Comparison of ENCODE assay signal across 8 cellular contexts in genomic region chr9:69027355-69028097, GRCh38. TPM values are rescaled to one million over a fixed set of nuclear protein-coding genes. Genes with fewer than 3 reads are reported as not detected.
DNase-seq lines count a peak whose midpoint lies in the region; ATAC-seq and TF ChIP-seq lines count a peak whose summit lies in the region.

No MANE protein-coding gene starts in this region.

- no peaks in the 10 kb centered on the region for H3K27me3 ChIP-seq in right atrium auricular region
- H3K27me3 ChIP-seq in GM23338 (ENCODE audit: insufficient read depth) = no peaks in the 10 kb centered on the region
- H3K27me3 ChIP-seq in Loucy (ENCODE audit: insufficient read depth, low read length, poor library complexity, severe bottlenecking) = no peaks in the 10 kb centered on the region
- H3K27me3 ChIP-seq in right lobe of liver = no peaks in the 10 kb centered on the region
- no peaks in the 10 kb centered on the region for H3K27me3 ChIP-seq in thoracic aorta (replicated peaks; ENCODE audit: insufficient read depth)

- no peak for TF ChIP-seq POLR2A in right lobe of liver (IDR thresholded peaks at IDR 0.05)

- H3K4me3 ChIP-seq in right atrium auricular region = no peak overlapping the region
- H3K4me3 ChIP-seq in GM23338 = no peak overlapping the region
- H3K4me3 ChIP-seq in Loucy (ENCODE audit: low read length, poor library complexity, severe bottlenecking) = peak overlapping the region; percentile 52
- H3K4me3 ChIP-seq in right lobe of liver = no peak overlapping the region
- H3K4me3 ChIP-seq in thoracic aorta = no peak overlapping the region

- H4K20me1 ChIP-seq in GM23338 (replicated peaks; ENCODE audit: insufficient read depth) = no peaks in the 10 kb centered on the region
- H4K20me1 ChIP-seq in Loucy (ENCODE audit: insufficient read depth, low read length, poor library complexity, severe bottlenecking) = no peaks in the 10 kb centered on the region

- no peak overlapping the region for H3K27ac Mint-ChIP-seq in GM23338
- no peak overlapping the region for H3K27ac Mint-ChIP-seq in central memory CD8-positive, alpha-beta T cell (ENCODE audit: low read depth)

- H3K9ac ChIP-seq in Loucy (ENCODE audit: low read depth, low read length, poor library complexity, severe bottlenecking) = peak overlapping the region; percentile 49

- H3K9me3 Mint-ChIP-seq in GM23338 = peaks cover 8% of the 10 kb centered on the region; the same call in 2 of the 3 replicates
- H3K9me3 Mint-ChIP-seq in central memory CD8-positive, alpha-beta T cell = no peaks in the 10 kb centered on the region

- H3K9me3 ChIP-seq in right atrium auricular region = peaks cover 0 to 6% of the 10 kb centered on the region in 2 donors
- H3K9me3 ChIP-seq in Loucy (ENCODE audit: insufficient read depth, low read depth, low read length) = peaks cover 7% of the 10 kb centered on the region; the same call in 1 of the 2 replicates
- no peaks in the 10 kb centered on the region for H3K9me3 ChIP-seq in right lobe of liver
- no peaks in the 10 kb centered on the region for H3K9me3 ChIP-seq in thoracic aorta

- peak; percentile 83 for ATAC-seq in Right ventricle myocardium superior (ENCODE audit: poor library complexity)
- peak; percentile 82 for ATAC-seq in GM23338
- ATAC-seq in central memory CD8-positive, alpha-beta T cell (replicated peaks; ENCODE audit: extremely low read depth, poor library complexity, severe bottlenecking) = peak; percentile 55
- ATAC-seq in right lobe of liver = peak; percentile 89 to 95 (median 92)
- no peak for ATAC-seq in thoracic aorta (ENCODE audit: insufficient number of reproducible peaks, low FRiP score, low read depth)

- H2AFZ ChIP-seq in GM23338 (peak overlapping the region; percentile 1; the same call in 1 of the 2 replicates), Loucy (ENCODE audit: low read length) (peak overlapping the region; percentile 57)

- H3K36me3 ChIP-seq in right atrium auricular region (no peaks in the 10 kb centered on the region), GM23338 (ENCODE audit: insufficient read depth) (no peaks in the 10 kb centered on the region), Loucy (ENCODE audit: insufficient read depth, low read length) (no peaks in the 10 kb centered on the region; the same call in 1 of the 2 replicates), right lobe of liver (no peaks in the 10 kb centered on the region), thoracic aorta (no peaks in the 10 kb centered on the region)

- H3K4me2 ChIP-seq in GM23338 = no peak overlapping the region
- H3K4me2 ChIP-seq in Loucy (ENCODE audit: low read depth, low read length, poor library complexity, severe bottlenecking) = peak overlapping the region; percentile 80

- H3F3A ChIP-seq in GM23338 (replicated peaks; ENCODE audit: low read depth) (0 out of 2 replicates have a peak, but pooled peaks cover 4% of the 10 kb centered on the region), Loucy (ENCODE audit: low read depth) (peaks cover 14% of the 10 kb centered on the region)

- intact Hi-C loops in Right ventricle myocardium superior (cut with DNase I) = loop anchor here (5.0 kb wide), 1 partner anchor 445 kb away; no protein-coding TSS in a partner anchor
- intact Hi-C loops in right lobe of liver (cut with DNase I) = no loop called here

- DNase-seq in Right ventricle myocardium superior (no peak), right atrium auricular region (ENCODE audit: low spot score) (no peak), GM23338 (ENCODE audit: low spot score) (peak; percentile 85), SK-N-DZ (ENCODE audit: low spot score) (peak; percentile 47), right lobe of liver (no peak), thoracic aorta (ENCODE audit: low spot score) (no peak)
- no peak for DNase-seq in central memory CD8-positive, alpha-beta T cell (ENCODE audit: low spot score in 2 of 2)

- no peak overlapping the region for H3K27ac ChIP-seq in right atrium auricular region
- H3K27ac ChIP-seq in GM23338 (ENCODE audit: low read depth) = no peak overlapping the region
- H3K27ac ChIP-seq in right lobe of liver = no peak overlapping the region
- H3K27ac ChIP-seq in thoracic aorta = no peak overlapping the region

- H3K4me1 Mint-ChIP-seq in GM23338 = peaks cover 13% of the 10 kb centered on the region
- no peaks in the 10 kb centered on the region for H3K4me1 Mint-ChIP-seq in central memory CD8-positive, alpha-beta T cell

- H3K79me2 ChIP-seq in GM23338 (replicated peaks; ENCODE audit: insufficient read depth) (no peaks in the 10 kb centered on the region), Loucy (ENCODE audit: insufficient read depth, low read length) (no peaks in the 10 kb centered on the region)

- 0 out of 3 replicates have a peak, but pooled peaks cover 3% of the 10 kb centered on the region for H3K36me3 Mint-ChIP-seq in GM23338 (ENCODE audit: low read depth)
- H3K36me3 Mint-ChIP-seq in central memory CD8-positive, alpha-beta T cell (ENCODE audit: insufficient read depth) = no peaks in the 10 kb centered on the region

- peak in 1 of 2 donors; percentile 78 for TF ChIP-seq CTCF in right atrium auricular region (IDR thresholded peaks at IDR 0.05)
- TF ChIP-seq CTCF in GM23338 (conservative IDR thresholded peaks at IDR 0.05; ENCODE audit: low read depth in 2 of 2) = peak; percentile 90 to 94
- peak; percentile 86 for TF ChIP-seq CTCF in Loucy (conservative IDR thresholded peaks at IDR 0.05; ENCODE audit: low read length)
- peak; percentile 53 to 87 (median 79) for TF ChIP-seq CTCF in right lobe of liver (IDR thresholded peaks at IDR 0.05)
- peak; percentile 59 for TF ChIP-seq CTCF in thoracic aorta (IDR thresholded peaks at IDR 0.05)

- H3K4me3 Mint-ChIP-seq in GM23338 = no peak overlapping the region
- H3K4me3 Mint-ChIP-seq in central memory CD8-positive, alpha-beta T cell = no peak overlapping the region

- no peaks in the 10 kb centered on the region for H3K9me2 ChIP-seq in GM23338 (ENCODE audit: insufficient read depth)
- H3K9me2 ChIP-seq in Loucy (replicated peaks; ENCODE audit: low read depth, low read length) = no peaks in the 10 kb centered on the region

- WGBS in right lobe of liver (ENCODE audit: insufficient coverage, low coverage, low lambda C conversion rate, missing lambda C conversion rate) = 37% methylated on average over 5 of the region's 5 CpGs

- peaks cover 3% of the 10 kb centered on the region for H3K27me3 Mint-ChIP-seq in GM23338 (ENCODE audit: insufficient read depth, low read depth, poor library complexity)
- H3K27me3 Mint-ChIP-seq in central memory CD8-positive, alpha-beta T cell = peaks cover 9% of the 10 kb centered on the region

- H3K4me1 ChIP-seq in right atrium auricular region = no peaks in the 10 kb centered on the region
- peaks cover 4% of the 10 kb centered on the region; the same call in 1 of the 2 replicates for H3K4me1 ChIP-seq in GM23338 (ENCODE audit: insufficient read depth)
- H3K4me1 ChIP-seq in Loucy (ENCODE audit: insufficient read depth, low read length, poor library complexity, severe bottlenecking) = peaks cover 67% of the 10 kb centered on the region
- no peaks in the 10 kb centered on the region for H3K4me1 ChIP-seq in right lobe of liver
- H3K4me1 ChIP-seq in thoracic aorta (ENCODE audit: control insufficient read depth in 1 of 2, low read depth in 2 of 2) = no peaks in the 10 kb centered on the region

TF ChIP-seq in GM23338, 12 proteins besides CTCF, POLR2A, EP300 and RAD21 (continues in another document):
- no peak for TF ChIP-seq JUNB (IDR thresholded peaks at IDR 0.05; ENCODE audit: unreplicated experiment)
- TF ChIP-seq ZNF114 (CRISPR knock-in tag; IDR thresholded peaks at IDR 0.05) = no peak
- TF ChIP-seq STAT1 (IDR thresholded peaks at IDR 0.05; ENCODE audit: unreplicated experiment) = no peak
- TF ChIP-seq, protein P1, sequence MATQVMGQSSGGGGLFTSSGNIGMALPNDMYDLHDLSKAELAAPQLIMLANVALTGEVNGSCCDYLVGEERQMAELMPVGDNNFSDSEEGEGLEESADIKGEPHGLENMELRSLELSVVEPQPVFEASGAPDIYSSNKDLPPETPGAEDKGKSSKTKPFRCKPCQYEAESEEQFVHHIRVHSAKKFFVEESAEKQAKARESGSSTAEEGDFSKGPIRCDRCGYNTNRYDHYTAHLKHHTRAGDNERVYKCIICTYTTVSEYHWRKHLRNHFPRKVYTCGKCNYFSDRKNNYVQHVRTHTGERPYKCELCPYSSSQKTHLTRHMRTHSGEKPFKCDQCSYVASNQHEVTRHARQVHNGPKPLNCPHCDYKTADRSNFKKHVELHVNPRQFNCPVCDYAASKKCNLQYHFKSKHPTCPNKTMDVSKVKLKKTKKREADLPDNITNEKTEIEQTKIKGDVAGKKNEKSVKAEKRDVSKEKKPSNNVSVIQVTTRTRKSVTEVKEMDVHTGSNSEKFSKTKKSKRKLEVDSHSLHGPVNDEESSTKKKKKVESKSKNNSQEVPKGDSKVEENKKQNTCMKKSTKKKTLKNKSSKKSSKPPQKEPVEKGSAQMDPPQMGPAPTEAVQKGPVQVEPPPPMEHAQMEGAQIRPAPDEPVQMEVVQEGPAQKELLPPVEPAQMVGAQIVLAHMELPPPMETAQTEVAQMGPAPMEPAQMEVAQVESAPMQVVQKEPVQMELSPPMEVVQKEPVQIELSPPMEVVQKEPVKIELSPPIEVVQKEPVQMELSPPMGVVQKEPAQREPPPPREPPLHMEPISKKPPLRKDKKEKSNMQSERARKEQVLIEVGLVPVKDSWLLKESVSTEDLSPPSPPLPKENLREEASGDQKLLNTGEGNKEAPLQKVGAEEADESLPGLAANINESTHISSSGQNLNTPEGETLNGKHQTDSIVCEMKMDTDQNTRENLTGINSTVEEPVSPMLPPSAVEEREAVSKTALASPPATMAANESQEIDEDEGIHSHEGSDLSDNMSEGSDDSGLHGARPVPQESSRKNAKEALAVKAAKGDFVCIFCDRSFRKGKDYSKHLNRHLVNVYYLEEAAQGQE (IDR thresholded peaks at IDR 0.05; ENCODE audit: unreplicated experiment) = no peak
- no peak for TF ChIP-seq ZNF331 (CRISPR knock-in tag; IDR thresholded peaks at IDR 0.05; ENCODE audit: low read depth)
- TF ChIP-seq POLR2AphosphoS5 (IDR thresholded peaks at IDR 0.05; ENCODE audit: low read depth) = no peak
- no peak for TF ChIP-seq EZH2 (IDR thresholded peaks at IDR 0.05; ENCODE audit: low read depth, unreplicated experiment)

RNA-seq across cellular contexts. Expression of gene FXN, which starts 8.0 kb away (rescaled TPM):
- total RNA-seq in Right ventricle myocardium superior (38.0 TPM), right atrium auricular region (10 to 100 TPM; 10.5 to 24.6 TPM), right lobe of liver (10 to 100 TPM; 12.5 to 30.4 (median 24.7) TPM), thoracic aorta (1 to 10 TPM in 1 of 2 donors, under 1 TPM in 1; 0.68 to 4.0 TPM)
- 17.8 and 26.1 TPM in 2 replicates for total RNA-seq in GM23338 (2014; rRNA removed; shearing (Covaris generic))
- polyA plus RNA-seq in GM23338 (2016; fragmentation: Nextera tagmentation; extraction: Ambion mirVana) = 55.0 and 66.4 TPM in 2 replicates
- 12.0 and 17.8 TPM in 2 replicates for polyA plus RNA-seq in SK-N-DZ (2014; cell fraction: cytosol; rRNA removed)
- 3.2 and 8.8 TPM in 2 replicates for polyA plus RNA-seq in SK-N-DZ (2014; cell fraction: nucleus; rRNA removed)

RNA-seq across cellular contexts. Expression of gene PRKACG, which starts 13.6 kb away (rescaled TPM):
- total RNA-seq in Right ventricle myocardium superior = not detected
- not detected for total RNA-seq in right atrium auricular region
- total RNA-seq in GM23338 (2014; rRNA removed; shearing (Covaris generic)) = not detected in 2 replicates
- polyA plus RNA-seq in GM23338 (2016; fragmentation: Nextera tagmentation; extraction: Ambion mirVana) = not detected in 2 replicates
- not detected in 2 replicates for polyA plus RNA-seq in SK-N-DZ (2014; cell fraction: cytosol; rRNA removed)
- polyA plus RNA-seq in SK-N-DZ (2014; cell fraction: nucleus; rRNA removed) = not detected in 2 replicates
- not detected for total RNA-seq in right lobe of liver
- total RNA-seq in thoracic aorta = not detected

Comparison
In these comparisons a context has a peak if more than half of its experiments do, and no peak if none do; other contexts are left out.
1. DNase-seq: peak in GM23338 (single experiment) and SK-N-DZ (single experiment); none in Right ventricle myocardium superior (single experiment), right atrium auricular region (single experiment), central memory CD8-positive, alpha-beta T cell (0 of 2), right lobe of liver (0 of 3) and thoracic aorta (single experiment).